8 cellular contexts compared by ENCODE assay signal in the genomic region with DNA sequence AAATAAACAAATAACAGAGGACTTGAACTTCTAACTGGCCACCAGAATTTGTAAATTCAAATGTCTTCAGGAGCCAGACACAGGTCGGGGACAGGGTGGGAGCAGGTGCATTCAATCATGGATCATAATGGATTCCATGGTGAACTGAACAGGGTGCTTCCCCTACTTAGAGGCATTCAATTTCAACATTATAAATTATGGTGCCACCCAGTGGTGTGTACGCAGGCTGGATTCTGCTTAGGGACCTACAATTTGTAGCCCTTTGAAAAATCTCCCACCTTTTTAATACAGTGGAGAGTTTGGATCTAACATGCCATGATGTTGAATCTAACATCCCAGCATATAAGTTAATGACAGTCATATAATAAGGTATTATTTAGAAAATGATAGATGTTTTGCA. TPM values are rescaled to one million over a fixed set of nuclear protein-coding genes. Genes with fewer than 3 reads are reported as not detected.
DNase-seq lines count a peak whose midpoint lies in the region; ATAC-seq and TF ChIP-seq lines count a peak whose summit lies in the region.

No MANE protein-coding gene starts in this region.

- peaks cover 8% of the 10 kb centered on the region for H3K36me3 Mint-ChIP-seq in activated CD8-positive, alpha-beta memory T cell treated with anti-CD3 and anti-CD28 coated beads, Interleukin-2, amount 10 ng/mL, durations not matched to agents 7 days and 5 days
- no peaks in the 10 kb centered on the region for H3K36me3 Mint-ChIP-seq in WTC11

- no peak overlapping the region for H3K4me3 Mint-ChIP-seq in activated CD8-positive, alpha-beta memory T cell treated with anti-CD3 and anti-CD28 coated beads, Interleukin-2, amount 10 ng/mL, durations not matched to agents 7 days and 5 days
- no peak overlapping the region for H3K4me3 Mint-ChIP-seq in WTC11

- 0 out of 2 replicates have a peak, but pooled peaks cover 6% of the 10 kb centered on the region for H3K27me3 ChIP-seq in PC-3 (ENCODE audit: low read length)
- H3K27me3 ChIP-seq in cardiac muscle cell: peaks cover 7% of the 10 kb centered on the region

- H3K4me3 ChIP-seq in PC-3 (ENCODE audit: low read length) (no peak overlapping the region), cardiac muscle cell (no peak overlapping the region)

- H3F3A ChIP-seq in PC-3 (ENCODE audit: low read length, unreplicated experiment): no peaks in the 10 kb centered on the region

- BruUV-seq in PC-3 (replicated peaks; lab: Mats Ljungman, UMichigan): no TSS peak

- H3K27ac ChIP-seq in PC-3 (ENCODE audit: low read length): no peak overlapping the region
- H3K27ac ChIP-seq in cardiac muscle cell: no peak overlapping the region

- peaks cover 31% of the 10 kb centered on the region for H3K4me1 Mint-ChIP-seq in activated CD8-positive, alpha-beta memory T cell treated with anti-CD3 and anti-CD28 coated beads, Interleukin-2, amount 10 ng/mL, durations not matched to agents 7 days and 5 days
- peaks cover 6% of the 10 kb centered on the region for H3K4me1 Mint-ChIP-seq in WTC11

- H3K4me1 ChIP-seq in PC-3 (ENCODE audit: insufficient read depth, low read length) (no peaks in the 10 kb centered on the region), cardiac muscle cell (ENCODE audit: low read depth) (peaks cover 5% of the 10 kb centered on the region)

- H2AFZ ChIP-seq in PC-3 (ENCODE audit: low read length): no peak overlapping the region

- no peaks in the 10 kb centered on the region for H3K9me3 Mint-ChIP-seq in activated CD8-positive, alpha-beta memory T cell treated with anti-CD3 and anti-CD28 coated beads, Interleukin-2, amount 10 ng/mL, durations not matched to agents 7 days and 5 days (ENCODE audit: low read depth)
- H3K9me3 Mint-ChIP-seq in WTC11: no peaks in the 10 kb centered on the region

- DNase-seq in activated CD8-positive, alpha-beta memory T cell treated with anti-CD3 and anti-CD28 coated beads, Interleukin-2, amount 10 ng/mL, durations not matched to agents 7 days and 5 days: no peak
- DNase-seq in activated CD8-positive, alpha-beta memory T cell treated with anti-CD3 and anti-CD28 coated beads for 24 hours: no peak
- DNase-seq in PC-3 (peak; percentile 13), cardiac muscle cell (ENCODE audit: low read depth in 1 of 2, low spot score in 1 of 2) (no peak), superior temporal gyrus (ENCODE audit: extremely low spot score) (peak; percentile 48), WTC11 (ENCODE audit: low spot score) (no peak), HEK293T (ENCODE audit: extremely low spot score) (no peak)

- peak; percentile 39 for ATAC-seq in activated CD8-positive, alpha-beta memory T cell treated with anti-CD3 and anti-CD28 coated beads, Interleukin-2, amount 10 ng/mL, durations not matched to agents 7 days and 5 days
- ATAC-seq in PC-3: peak; percentile 68
- ATAC-seq in HG02852 (IDR thresholded peaks at IDR 0.05; ENCODE audit: unreplicated experiment): no peak
- no peak for ATAC-seq in WTC11

- peak; percentile 49 for TF ChIP-seq CTCF in PC-3 (conservative IDR thresholded peaks at IDR 0.05; ENCODE audit: low read depth, low read length)
- peak; percentile 32 for TF ChIP-seq CTCF in cardiac muscle cell (IDR thresholded peaks at IDR 0.05; ENCODE audit: low read depth, low read length)
- no peak for TF ChIP-seq CTCF in WTC11 (IDR thresholded peaks at IDR 0.05)

- H3K27me3 Mint-ChIP-seq in activated CD8-positive, alpha-beta memory T cell treated with anti-CD3 and anti-CD28 coated beads, Interleukin-2, amount 10 ng/mL, durations not matched to agents 7 days and 5 days: no peaks in the 10 kb centered on the region
- H3K27me3 Mint-ChIP-seq in WTC11 (ENCODE audit: low read depth): no peaks in the 10 kb centered on the region; the same call in 1 of the 2 replicates

- intact Hi-C loops in PC-3 (cut with micrococcal nuclease): no loop called here

- CTCF ChIA-PET in activated CD8-positive, alpha-beta memory T cell treated with anti-CD3 and anti-CD28 coated beads, Interleukin-2, amount 10 ng/mL, durations not matched to agents 7 days and 5 days (lab: Charles Lee): interaction anchor here (1.0 to 1.7 kb wide), 2 partner anchors 18 to 210 kb away, joined by 3 to 9 read pairs; no protein-coding TSS in a partner anchor
- CTCF ChIA-PET in PC-3 (lab: Charles Lee): no interaction called here
- CTCF ChIA-PET in WTC11 (lab: Charles Lee): no interaction called here
- CTCF ChIA-PET in HEK293T (lab: Yijun Ruan, JAX): interaction anchor here (0.8 to 0.9 kb wide), 2 partner anchors 11 to 210 kb away, joined by 3 to 6 read pairs; no protein-coding TSS in a partner anchor

- POLR2A ChIA-PET in PC-3 (lab: Charles Lee; ENCODE audit: unreplicated experiment): no interaction called here
- POLR2A ChIA-PET in WTC11 (lab: Charles Lee): no interaction called here
- POLR2A ChIA-PET in HEK293T (lab: Yijun Ruan, JAX): interaction anchor here (2.8 kb wide), 1 partner anchor 27 kb away, joined by 12 read pairs; no protein-coding TSS in a partner anchor

- H4K20me1 ChIP-seq in PC-3 (ENCODE audit: low read length): no peaks in the 10 kb centered on the region

- H3K4me2 ChIP-seq in PC-3 (ENCODE audit: low read length): no peak overlapping the region

- no peaks in the 10 kb centered on the region for H3K36me3 ChIP-seq in PC-3 (ENCODE audit: low read depth, low read length)
- no peaks in the 10 kb centered on the region for H3K36me3 ChIP-seq in cardiac muscle cell

- no peaks in the 10 kb centered on the region for H3K79me2 ChIP-seq in PC-3 (ENCODE audit: low read length)

- H3K9me3 ChIP-seq in PC-3 (ENCODE audit: low read length) (no peaks in the 10 kb centered on the region), cardiac muscle cell (ENCODE audit: low read depth) (no peaks in the 10 kb centered on the region)

- H3K9ac ChIP-seq in PC-3 (ENCODE audit: low read length): no peak overlapping the region

- H3K9me2 ChIP-seq in PC-3 (replicated peaks; ENCODE audit: low read length): no peaks in the 10 kb centered on the region

- H3K27ac Mint-ChIP-seq in activated CD8-positive, alpha-beta memory T cell treated with anti-CD3 and anti-CD28 coated beads, Interleukin-2, amount 10 ng/mL, durations not matched to agents 7 days and 5 days: no peak overlapping the region
- no peak overlapping the region for H3K27ac Mint-ChIP-seq in WTC11

TF ChIP-seq in WTC11, 78 proteins besides CTCF, POLR2A, EP300 and RAD21 (continues in another document):
- TF ChIP-seq, protein P1, sequence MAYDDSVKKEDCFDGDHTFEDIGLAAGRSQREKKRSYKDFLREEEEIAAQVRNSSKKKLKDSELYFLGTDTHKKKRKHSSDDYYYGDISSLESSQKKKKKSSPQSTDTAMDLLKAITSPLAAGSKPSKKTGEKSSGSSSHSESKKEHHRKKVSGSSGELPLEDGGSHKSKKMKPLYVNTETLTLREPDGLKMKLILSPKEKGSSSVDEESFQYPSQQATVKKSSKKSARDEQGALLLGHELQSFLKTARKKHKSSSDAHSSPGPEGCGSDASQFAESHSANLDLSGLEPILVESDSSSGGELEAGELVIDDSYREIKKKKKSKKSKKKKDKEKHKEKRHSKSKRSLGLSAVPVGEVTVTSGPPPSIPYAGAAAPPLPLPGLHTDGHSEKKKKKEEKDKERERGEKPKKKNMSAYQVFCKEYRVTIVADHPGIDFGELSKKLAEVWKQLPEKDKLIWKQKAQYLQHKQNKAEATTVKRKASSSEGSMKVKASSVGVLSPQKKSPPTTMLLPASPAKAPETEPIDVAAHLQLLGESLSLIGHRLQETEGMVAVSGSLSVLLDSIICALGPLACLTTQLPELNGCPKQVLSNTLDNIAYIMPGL (CRISPR knock-in tag; IDR thresholded peaks at IDR 0.05): no peak
- TF ChIP-seq, protein P2, sequence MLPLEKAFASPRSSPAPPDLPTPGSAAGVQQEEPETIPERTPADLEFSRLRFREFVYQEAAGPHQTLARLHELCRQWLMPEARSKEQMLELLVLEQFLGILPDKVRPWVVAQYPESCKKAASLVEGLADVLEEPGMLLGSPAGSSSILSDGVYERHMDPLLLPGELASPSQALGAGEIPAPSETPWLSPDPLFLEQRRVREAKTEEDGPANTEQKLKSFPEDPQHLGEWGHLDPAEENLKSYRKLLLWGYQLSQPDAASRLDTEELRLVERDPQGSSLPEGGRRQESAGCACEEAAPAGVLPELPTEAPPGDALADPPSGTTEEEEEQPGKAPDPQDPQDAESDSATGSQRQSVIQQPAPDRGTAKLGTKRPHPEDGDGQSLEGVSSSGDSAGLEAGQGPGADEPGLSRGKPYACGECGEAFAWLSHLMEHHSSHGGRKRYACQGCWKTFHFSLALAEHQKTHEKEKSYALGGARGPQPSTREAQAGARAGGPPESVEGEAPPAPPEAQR (CRISPR knock-in tag; IDR thresholded peaks at IDR 0.05): no peak

TF ChIP-seq in HEK293T, 16 proteins besides CTCF, POLR2A, EP300 and RAD21:
- TF ChIP-seq BHLHE40 (IDR thresholded peaks at IDR 0.05; ENCODE audit: borderline replicate concordance): no peak
- no peak for TF ChIP-seq FOXM1 (IDR thresholded peaks at IDR 0.05; ENCODE audit: borderline replicate concordance)
- TF ChIP-seq FOXK2 (IDR thresholded peaks at IDR 0.05): no peak
- no peak for TF ChIP-seq ARNT (IDR thresholded peaks at IDR 0.05)
- no peak for TF ChIP-seq NFRKB (IDR thresholded peaks at IDR 0.05)
- no peak for TF ChIP-seq SUZ12 (IDR thresholded peaks at IDR 0.05)
- no peak for TF ChIP-seq TARDBP (IDR thresholded peaks at IDR 0.05)
- TF ChIP-seq ZNF384 (IDR thresholded peaks at IDR 0.05): no peak
- TF ChIP-seq ELF4 (IDR thresholded peaks at IDR 0.05): no peak
- TF ChIP-seq, protein P3, sequence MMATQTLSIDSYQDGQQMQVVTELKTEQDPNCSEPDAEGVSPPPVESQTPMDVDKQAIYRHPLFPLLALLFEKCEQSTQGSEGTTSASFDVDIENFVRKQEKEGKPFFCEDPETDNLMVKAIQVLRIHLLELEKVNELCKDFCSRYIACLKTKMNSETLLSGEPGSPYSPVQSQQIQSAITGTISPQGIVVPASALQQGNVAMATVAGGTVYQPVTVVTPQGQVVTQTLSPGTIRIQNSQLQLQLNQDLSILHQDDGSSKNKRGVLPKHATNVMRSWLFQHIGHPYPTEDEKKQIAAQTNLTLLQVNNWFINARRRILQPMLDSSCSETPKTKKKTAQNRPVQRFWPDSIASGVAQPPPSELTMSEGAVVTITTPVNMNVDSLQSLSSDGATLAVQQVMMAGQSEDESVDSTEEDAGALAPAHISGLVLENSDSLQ (IDR thresholded peaks at IDR 0.05): no peak
- TF ChIP-seq L3MBTL2 (conservative IDR thresholded peaks at IDR 0.05): no peak
- TF ChIP-seq FOXA1 (IDR thresholded peaks at IDR 0.05): no peak

RNA-seq across cellular contexts. Expression of a gene that starts 22.3 kb away (rescaled TPM):
- 10 to 100 TPM; 12.0 to 12.2 TPM for total RNA-seq in activated CD8-positive, alpha-beta memory T cell treated with anti-CD3 and anti-CD28 coated beads, Interleukin-2, amount 10 ng/mL, durations not matched to agents 7 days and 5 days
- total RNA-seq in PC-3 (2014; rRNA removed) (0.35 and 0.44 TPM in 2 replicates), cardiac muscle cell (0.28 and 0.30 TPM in 2 replicates), WTC11 (2021) (0.78 to 1.0 TPM (median 0.82 TPM) in 3 replicates)
- not detected in 2 replicates for polyA plus RNA-seq in cardiac muscle cell

Comparison
In these comparisons a context has a peak if more than half of its experiments do, and no peak if none do; other contexts are left out.
1. ATAC-seq: peak in activated CD8-positive, alpha-beta memory T cell treated with anti-CD3 and anti-CD28 coated beads, Interleukin-2, amount 10 ng/mL, durations not matched to agents 7 days and 5 days (single experiment) and PC-3 (single experiment); none in HG02852 (single experiment) and WTC11 (single experiment).
2. DNase-seq: peak in PC-3 (single experiment) and superior temporal gyrus (single experiment); none in activated CD8-positive, alpha-beta memory T cell treated with anti-CD3 and anti-CD28 coated beads, Interleukin-2, amount 10 ng/mL, durations not matched to agents 7 days and 5 days (single experiment), activated CD8-positive, alpha-beta memory T cell treated with anti-CD3 and anti-CD28 coated beads for 24 hours (single experiment), cardiac muscle cell (0 of 2), WTC11 (single experiment) and HEK293T (single experiment).
3. CTCF ChIA-PET loops: an anchor here in activated CD8-positive, alpha-beta memory T cell treated with anti-CD3 and anti-CD28 coated beads, Interleukin-2, amount 10 ng/mL, durations not matched to agents 7 days and 5 days (1.0 to 1.7 kb wide) and HEK293T (0.8 to 0.9 kb wide); none called in PC-3 and WTC11.